8 cellular contexts compared by ENCODE assay signal in the genomic region with DNA sequence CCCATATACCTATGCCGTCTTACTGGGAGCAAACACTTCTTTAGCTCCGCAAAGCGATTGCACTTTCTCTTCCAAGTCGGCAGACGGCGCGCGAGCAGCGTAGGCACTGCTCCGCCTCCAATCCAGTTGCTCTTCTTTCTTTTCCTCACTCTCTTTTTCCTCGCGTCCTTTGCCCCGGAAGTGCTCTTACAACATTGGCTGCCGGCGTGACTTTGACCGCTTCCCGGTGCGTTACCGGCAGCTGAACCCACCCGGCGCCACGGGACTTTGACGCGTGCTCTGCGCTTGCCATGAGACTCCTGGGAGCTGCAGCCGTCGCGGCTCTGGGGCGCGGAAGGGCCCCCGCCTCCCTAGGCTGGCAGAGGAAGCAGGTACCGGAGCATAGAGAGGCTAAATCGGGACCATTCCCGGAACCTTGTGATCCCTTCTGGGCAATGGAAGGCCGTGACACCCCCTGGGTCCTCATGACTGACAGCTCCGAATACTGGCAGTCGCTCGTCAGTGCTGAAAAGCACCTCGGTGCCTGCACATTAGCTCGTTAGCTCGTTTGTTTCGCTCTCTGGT.
A peak's percentile ranks its signal among the peaks of the same experiment; 100 is the strongest.
DNase-seq lines count a peak whose midpoint lies in the region; ATAC-seq and TF ChIP-seq lines count a peak whose summit lies in the region.

Gene GFM1 (plus strand): TSS at position 183 of the 564 bp plus-strand sequence. CDS start 108 bp downstream, at position 291.

- TF ChIP-seq POLR2A in GM18951 (IDR thresholded peaks at IDR 0.05; ENCODE audit: extremely low read depth, insufficient read depth, insufficient read length), result peak; percentile 72

- in situ Hi-C loops in GM18951 (cut with MboI; ENCODE audit: low sequenced_read_pairs, unreplicated experiment), result no loop called here

- peak; percentile 99 for TF ChIP-seq CTCF in AG09319 (IDR thresholded peaks at IDR 0.05; ENCODE audit: low read depth, low read length)

- ATAC-seq in HG03280 (IDR thresholded peaks at IDR 0.05; ENCODE audit: unreplicated experiment), result peak; percentile 99

- peak; percentile 85 for DNase-seq in AG09319 (ENCODE audit: extremely low read depth, low read depth)
- DNase-seq in NCI-H345 treated with DMSO at 0.1 percent for 48 hours (lab: John Stamatoyannopoulos, UW; ENCODE audit: unreplicated experiment), result peak; percentile 90
- peak; percentile 79 for DNase-seq in activated CD4-positive, CD25-positive, alpha-beta regulatory T cell treated with anti-CD3 and anti-CD28 coated beads, Interleukin-2, amount 50 U/mL, for 16 hours (ENCODE audit: low read depth, low spot score)
- DNase-seq in cerebellar cortex (ENCODE audit: low spot score), result peak; percentile 99
- DNase-seq in islet precursor cell, result peak; percentile 96
- DNase-seq in stimulated activated CD4-positive, alpha-beta T cell treated with anti-CD3 and anti-CD28 coated beads, Interleukin-15, amount 100 ng/mL, for 1 hour (ENCODE audit: low read depth in 1 of 2, low spot score in 1 of 2), result peak; percentile 67 to 73

Comparison
In these comparisons a context has a peak if more than half of its experiments do, and no peak if none do; other contexts are left out.
1. Peak in every context shown above with its lines: DNase-seq and ATAC-seq.